Comparison of ENCODE assay signal across 9 cellular contexts in the genomic region with DNA sequence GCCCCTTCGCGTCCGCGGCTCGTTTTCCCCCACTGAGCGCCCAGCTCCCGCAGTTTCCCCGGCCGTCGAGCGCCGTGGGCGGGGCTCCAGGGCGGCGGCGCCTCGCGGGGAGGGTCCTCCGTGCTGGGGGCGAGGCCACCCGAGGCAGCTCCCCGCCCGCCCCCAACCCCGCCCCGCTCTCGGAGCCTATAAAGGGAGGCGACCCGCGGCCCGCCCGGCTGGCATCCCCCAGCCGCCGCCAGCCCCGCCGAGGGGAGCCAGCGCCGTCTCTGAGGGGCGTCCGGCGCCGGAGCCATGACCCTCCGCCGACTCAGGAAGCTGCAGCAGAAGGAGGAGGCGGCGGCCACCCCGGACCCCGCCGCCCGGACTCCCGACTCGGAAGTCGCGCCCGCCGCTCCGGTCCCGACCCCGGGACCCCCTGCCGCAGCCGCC. TPM values are rescaled to one million over a fixed set of nuclear protein-coding genes. Genes with fewer than 3 reads are reported as not detected.
DNase-seq lines count a peak whose midpoint lies in the region; ATAC-seq, FAIRE-seq and TF ChIP-seq lines count a peak whose summit lies in the region.
"Had no signal": no experiment of that assay in that cellular context is flagged by ENCODE, and none has a peak within 500 bp of the region (broad histone marks: within the 10 kb centered on the region; RNA-seq: fewer than 3 reads in every experiment).

A gene (plus strand): TSS at position 221 of the 432 bp plus-strand sequence. CDS start 74 bp downstream, at position 295.

- peak within 1 kb of the TSS; percentile 90 for H3K4me3 Mint-ChIP-seq in activated naive CD4-positive, alpha-beta T cell treated with anti-CD3 and anti-CD28 coated beads, Interleukin-2, amount 50 U/mL, for 24 hours

- peak within 1 kb of the TSS; percentile 51 for H3K4me3 ChIP-seq in H7 (ENCODE audit: insufficient read depth, low read depth, low read length)
- H3K4me3 ChIP-seq in heart right ventricle, result peak within 1 kb of the TSS; percentile 54 to 96 (median 84)
- peak within 1 kb of the TSS; percentile 75 for H3K4me3 ChIP-seq in psoas muscle

- H3K27ac Mint-ChIP-seq in activated naive CD4-positive, alpha-beta T cell treated with anti-CD3 and anti-CD28 coated beads, Interleukin-2, amount 50 U/mL, for 24 hours, result peak within 1 kb of the TSS; percentile 88

- 0 to 1% methylated on average over 37 to 60 of the region's 60 CpGs for WGBS in heart right ventricle, 2 donors
- WGBS in psoas muscle, 3 donors, result 0 to 1% (median 1%) methylated on average over 7 to 60 of the region's 60 CpGs

- H3K27me3 ChIP-seq in H7 (ENCODE audit: control insufficient read depth, insufficient read depth, low read length), result peaks cover 46% of the 10 kb centered on the region
- peaks cover 0 to 30% (median 11%) of the 10 kb centered on the region in 7 donors for H3K27me3 ChIP-seq in heart right ventricle
- H3K27me3 ChIP-seq in psoas muscle (ENCODE audit: insufficient read depth in 3 of 3, low read length in 2 of 3), result peaks cover 0 to 24% (median 8%) of the 10 kb centered on the region in 3 donors

- TF ChIP-seq CTCF in heart right ventricle (IDR thresholded peaks at IDR 0.05), result peak in 1 of 9 donors; percentile 5
- no peak for TF ChIP-seq CTCF in psoas muscle (IDR thresholded peaks at IDR 0.05)

- ATAC-seq in heart right ventricle (peak; percentile 43 to 67 (median 55)), psoas muscle (peak in 3 of 4 donors; percentile 40 to 45 (median 43)), HG02623 (IDR thresholded peaks at IDR 0.05; ENCODE audit: unreplicated experiment) (no peak), GM19328 (IDR thresholded peaks at IDR 0.05; ENCODE audit: unreplicated experiment) (no peak)

- FAIRE-seq in urothelium cell line (lab: Jason Lieb, UNC), result no peak
- FAIRE-seq: colon had no signal

- DNase-seq in H7, result peak; percentile 95
- peak; percentile 41 for DNase-seq in RPMI8226
- peak; percentile 78 to 84 for DNase-seq in heart right ventricle
- peak; percentile 75 to 85 for DNase-seq in psoas muscle
- DNase-seq in urothelium cell line (ENCODE audit: low spot score), result peak; percentile 80

- peak within 1 kb of the TSS; percentile 92 to 98 (median 96) for H3K27ac ChIP-seq in heart right ventricle
- peak within 1 kb of the TSS; percentile 62 for H3K27ac ChIP-seq in psoas muscle

- H3K36me3 ChIP-seq in H7 (replicated peaks; ENCODE audit: control insufficient read depth, insufficient read depth, low read length) (no peaks in the 10 kb centered on the region), heart right ventricle (peaks cover 0 to 21% (median 6%) of the 10 kb centered on the region in 9 donors), psoas muscle (ENCODE audit: insufficient read depth in 1 of 2, low read depth in 1 of 2) (peaks cover 0 to 11% of the 10 kb centered on the region in 2 donors)

- peaks cover 2% of the 10 kb centered on the region for H3K36me3 Mint-ChIP-seq in activated naive CD4-positive, alpha-beta T cell treated with anti-CD3 and anti-CD28 coated beads, Interleukin-2, amount 50 U/mL, for 24 hours

- H3K9me3 Mint-ChIP-seq in activated naive CD4-positive, alpha-beta T cell treated with anti-CD3 and anti-CD28 coated beads, Interleukin-2, amount 50 U/mL, for 24 hours, result no peaks in the 10 kb centered on the region

- no peaks in the 10 kb centered on the region for H3K9me3 ChIP-seq in heart right ventricle
- no peaks in the 10 kb centered on the region for H3K9me3 ChIP-seq in psoas muscle

- H3K4me1 ChIP-seq in heart right ventricle (peaks cover 12 to 69% (median 48%) of the 10 kb centered on the region in 9 donors), psoas muscle (peaks cover 4% of the 10 kb centered on the region)

- H3K27me3 Mint-ChIP-seq in activated naive CD4-positive, alpha-beta T cell treated with anti-CD3 and anti-CD28 coated beads, Interleukin-2, amount 50 U/mL, for 24 hours, result no peaks in the 10 kb centered on the region

- intact Hi-C loops in heart right ventricle (cut with DNase I) (no loop called here), psoas muscle (cut with DNase I) (loop anchor here in 1 of 2 donors (5.0 kb wide), 1 partner anchor 116 kb away; no protein-coding TSS in a partner anchor)

- H3K4me1 Mint-ChIP-seq in activated naive CD4-positive, alpha-beta T cell treated with anti-CD3 and anti-CD28 coated beads, Interleukin-2, amount 50 U/mL, for 24 hours, result peaks cover 23% of the 10 kb centered on the region

RNA-seq across cellular contexts. Expression of the gene that starts here (rescaled TPM):
- 2.2 and 3.6 TPM in 2 replicates for total RNA-seq in H7 (2014; rRNA removed; shearing (Covaris generic))
- total RNA-seq in heart right ventricle, result 10 to 100 TPM; 16.6 to 47.0 (median 23.9) TPM
- polyA plus RNA-seq in heart right ventricle, result 10 to 100 TPM; 27.2 to 58.8 TPM
- 10 to 100 TPM in 3 of 4 donors, 1 to 10 TPM in 1; 8.0 to 12.8 (median 11.5) TPM for total RNA-seq in psoas muscle
- 1 to 10 TPM; 5.5 to 9.6 (median 6.8) TPM for polyA plus RNA-seq in psoas muscle

Comparison
In these comparisons a context has a peak if more than half of its experiments do, and no peak if none do; other contexts are left out.
1. DNase-seq: peak in every context shown above with its lines; median percentile 95 in H7; 81 in heart right ventricle; 80 in psoas muscle; 80 in urothelium cell line; 41 in RPMI8226.
2. ATAC-seq: peak in heart right ventricle (8 of 8) and psoas muscle (3 of 4); none in HG02623 (single experiment) and GM19328 (single experiment).
3. Peak in every context shown above with its lines, with median percentiles within 50 percentile points of each other: H3K4me3 ChIP-seq.